Comparison of ENCODE assay signal across 8 cellular contexts in the genomic region with DNA sequence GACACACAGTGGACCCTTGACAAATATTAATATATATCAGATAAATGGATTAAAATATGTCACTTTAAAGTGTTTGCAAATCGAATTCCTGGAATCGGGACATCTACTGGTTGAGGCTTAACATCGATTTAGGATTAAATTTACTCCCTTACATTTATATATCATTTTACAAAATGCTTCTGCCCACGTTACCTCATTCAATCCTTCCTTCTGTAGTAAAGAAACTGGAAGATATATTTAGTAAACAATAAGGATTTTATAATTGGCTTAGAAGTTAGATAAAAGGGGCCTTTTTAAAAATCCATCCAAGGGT. TPM values are rescaled to one million over a fixed set of nuclear protein-coding genes. Genes with fewer than 3 reads are reported as not detected.
DNase-seq lines count a peak whose midpoint lies in the region; ATAC-seq, FAIRE-seq and TF ChIP-seq lines count a peak whose summit lies in the region.

No MANE protein-coding gene starts in this region.

- no peaks in the 10 kb centered on the region for H3K9me1 ChIP-seq in endothelial cell of umbilical vein (replicated peaks; ENCODE audit: control insufficient read depth, extremely low read depth, insufficient read depth, low read length)

- H4K20me1 ChIP-seq in DND-41 (ENCODE audit: insufficient read depth, low read length) (no peaks in the 10 kb centered on the region; the same call in 1 of the 2 replicates), PC-3 (ENCODE audit: low read length) (no peaks in the 10 kb centered on the region), endothelial cell of umbilical vein (replicated peaks; ENCODE audit: control insufficient read depth, extremely low read depth, insufficient read depth, low read length) (no peaks in the 10 kb centered on the region)

- intact Hi-C loops in PC-3 (cut with micrococcal nuclease) (loop anchor here (1.0 to 2.0 kb wide), 2 partner anchors 121 to 151 kb away; a partner anchor contains a TSS), endothelial cell of umbilical vein (cut with micrococcal nuclease) (loop anchor here (1.0 to 2.0 kb wide), 2 partner anchors 51 to 121 kb away; a partner anchor contains a TSS)

- peaks cover 33% of the 10 kb centered on the region for H3K4me1 ChIP-seq in DND-41 (ENCODE audit: insufficient read depth, low read length)
- H3K4me1 ChIP-seq in PC-3 (ENCODE audit: insufficient read depth, low read length): peaks cover 10% of the 10 kb centered on the region
- peaks cover 9% of the 10 kb centered on the region for H3K4me1 ChIP-seq in endothelial cell of umbilical vein (ENCODE audit: control insufficient read depth, extremely low read depth, insufficient read depth, low read length)
- H3K4me1 ChIP-seq in parathyroid adenoma: no peaks in the 10 kb centered on the region

- peak overlapping the region; percentile 96 for H3K9ac ChIP-seq in DND-41 (ENCODE audit: low read depth, low read length)
- H3K9ac ChIP-seq in PC-3 (ENCODE audit: low read length): peak overlapping the region; percentile 88
- H3K9ac ChIP-seq in endothelial cell of umbilical vein (replicated peaks; ENCODE audit: extremely low read depth, insufficient read depth, low read length): peak overlapping the region; percentile 92
- no peak overlapping the region for H3K9ac ChIP-seq in parathyroid adenoma

- H3K36me3 ChIP-seq in DND-41 (ENCODE audit: insufficient read depth, low read length) (peaks cover 34% of the 10 kb centered on the region), PC-3 (ENCODE audit: low read depth, low read length) (0 out of 2 replicates have a peak, but pooled peaks cover 3% of the 10 kb centered on the region), endothelial cell of umbilical vein (ENCODE audit: control insufficient read depth in 2 of 2, extremely low read depth in 1 of 2, insufficient read depth in 2 of 2, low read length in 2 of 2) (peaks cover 0 to 5% of the 10 kb centered on the region in 2 experiments), parathyroid adenoma (ENCODE audit: control insufficient read depth, insufficient read depth, low read length) (no peaks in the 10 kb centered on the region)

- H3K27me3 ChIP-seq in DND-41 (ENCODE audit: insufficient read depth, low read length, poor library complexity) (no peaks in the 10 kb centered on the region), PC-3 (ENCODE audit: low read length) (no peaks in the 10 kb centered on the region), endothelial cell of umbilical vein (ENCODE audit: control insufficient read depth in 2 of 2, insufficient read depth in 2 of 2, low read length in 2 of 2) (no peaks in the 10 kb centered on the region), parathyroid adenoma (ENCODE audit: control insufficient read depth, insufficient read depth, low read length) (no peaks in the 10 kb centered on the region)

- DNase-seq in DND-41: no peak
- DNase-seq in PC-3: no peak
- peak; percentile 49 for DNase-seq in endothelial cell of umbilical vein (ENCODE audit: low read depth, low spot score)

- TF ChIP-seq POLR2A in endothelial cell of umbilical vein (IDR thresholded peaks at IDR 0.05; ENCODE audit: low read depth, low read length): no peak

- H3F3A ChIP-seq in PC-3 (ENCODE audit: low read length, unreplicated experiment): no peaks in the 10 kb centered on the region

- POLR2A ChIA-PET in PC-3 (lab: Charles Lee; ENCODE audit: unreplicated experiment): no interaction called here
- POLR2A ChIA-PET in endothelial cell of umbilical vein (lab: Charles Lee): no interaction called here

- H3K4me2 ChIP-seq in DND-41 (ENCODE audit: insufficient read depth, low read length) (peak overlapping the region; percentile 70), PC-3 (ENCODE audit: low read length) (peak overlapping the region; percentile 87), endothelial cell of umbilical vein (ENCODE audit: insufficient read depth, low read length) (peak overlapping the region; percentile 98), parathyroid adenoma (ENCODE audit: low read length) (peak overlapping the region; percentile 81)

- peak; percentile 9 for TF ChIP-seq CTCF in DND-41 (IDR thresholded peaks at IDR 0.05; ENCODE audit: borderline replicate concordance, extremely low read depth, low read length, poor library complexity, severe bottlenecking)
- TF ChIP-seq CTCF in PC-3 (conservative IDR thresholded peaks at IDR 0.05; ENCODE audit: low read depth, low read length): no peak
- no peak for TF ChIP-seq CTCF in endothelial cell of umbilical vein (IDR thresholded peaks at IDR 0.05; ENCODE audit: extremely low read depth in 1 of 2, insufficient read depth in 1 of 2, low read depth in 1 of 2, low read length in 2 of 2)
- no peak for TF ChIP-seq CTCF in parathyroid adenoma (IDR thresholded peaks at IDR 0.05)

- H3K4me3 ChIP-seq in DND-41 (ENCODE audit: low read depth in 1 of 2, low read length in 2 of 2) (peak overlapping the region; percentile 99), PC-3 (ENCODE audit: low read length) (peak overlapping the region; percentile 85), endothelial cell of umbilical vein (replicated peaks in 1 of 3; ENCODE audit: insufficient read depth in 1 of 3, low read depth in 1 of 3, low read length in 3 of 3) (peak overlapping the region; percentile 94 to 96 (median 96)), parathyroid adenoma (ENCODE audit: low read depth, low read length) (peak overlapping the region; percentile 86)

- H3K9me3 ChIP-seq in DND-41 (ENCODE audit: insufficient read depth, low read length, severe bottlenecking) (no peaks in the 10 kb centered on the region), PC-3 (ENCODE audit: low read length) (no peaks in the 10 kb centered on the region), endothelial cell of umbilical vein (replicated peaks; ENCODE audit: control insufficient read depth, insufficient read depth, low read length) (no peaks in the 10 kb centered on the region), parathyroid adenoma (ENCODE audit: control insufficient read depth, low read length) (no peaks in the 10 kb centered on the region)

- BruUV-seq in PC-3 (replicated peaks; lab: Mats Ljungman, UMichigan) (no TSS peak), endothelial cell of umbilical vein (replicated peaks; lab: Mats Ljungman, UMichigan) (TSS peak; percentile 40)

- dilution Hi-C loops in endothelial cell of umbilical vein (cut with MboI; ENCODE audit: extremely low pct_ligation_motif_present, low sequenced_read_pairs): no loop called here

- H3K27ac ChIP-seq in DND-41 (ENCODE audit: low read length): peak overlapping the region; percentile 88
- no peak overlapping the region for H3K27ac ChIP-seq in PC-3 (ENCODE audit: low read length)
- H3K27ac ChIP-seq in endothelial cell of umbilical vein (ENCODE audit: insufficient read depth, low read depth, low read length): peak overlapping the region; percentile 73
- H3K27ac ChIP-seq in parathyroid adenoma: peak overlapping the region; percentile 88

- CTCF ChIA-PET in PC-3 (lab: Charles Lee) (no interaction called here), endothelial cell of umbilical vein (lab: Charles Lee) (interaction anchor here (2.2 kb wide), 1 partner anchor 87 kb away, joined by 12 read pairs; no protein-coding TSS in a partner anchor)

- H2AFZ ChIP-seq in DND-41 (ENCODE audit: low read depth, low read length) (no peak overlapping the region), PC-3 (ENCODE audit: low read length) (peak overlapping the region; percentile 98), endothelial cell of umbilical vein (ENCODE audit: low read depth, low read length) (no peak overlapping the region), parathyroid adenoma (no peak overlapping the region)

- FAIRE-seq in endothelial cell of umbilical vein (lab: Jason Lieb, UNC): no peak

- no peak for ATAC-seq in DND-41 (ENCODE audit: insufficient read depth, low read depth)
- no peak for ATAC-seq in PC-3
- ATAC-seq in GM21786 (IDR thresholded peaks at IDR 0.05; ENCODE audit: unreplicated experiment): no peak
- no peak for ATAC-seq in HG02642 (IDR thresholded peaks at IDR 0.05; ENCODE audit: poor library complexity, unreplicated experiment)
- ATAC-seq in GM18519 (IDR thresholded peaks at IDR 0.05; ENCODE audit: low FRiP score, unreplicated experiment): no peak
- no peak for ATAC-seq in GM18907 (IDR thresholded peaks at IDR 0.05; ENCODE audit: unreplicated experiment)

- H3K9me2 ChIP-seq in PC-3 (replicated peaks; ENCODE audit: low read length): no peaks in the 10 kb centered on the region

- H3K79me2 ChIP-seq in DND-41 (ENCODE audit: insufficient read depth, low read length) (peaks cover 62% of the 10 kb centered on the region), PC-3 (ENCODE audit: low read length) (peaks cover 59% of the 10 kb centered on the region), endothelial cell of umbilical vein (ENCODE audit: control insufficient read depth, insufficient read depth, low read length) (peaks cover 50% of the 10 kb centered on the region), parathyroid adenoma (peaks cover 12% of the 10 kb centered on the region)

RNA-seq across cellular contexts. Expression of a gene that starts 1.3 kb away (rescaled TPM):
- total RNA-seq in PC-3 (2014; rRNA removed): 19.3 and 22.5 TPM in 2 replicates
- 41.4 and 41.8 TPM in 2 replicates for total RNA-seq in endothelial cell of umbilical vein
- 8.0 and 11.1 TPM in 2 replicates for polyA plus RNA-seq in endothelial cell of umbilical vein
- 16.6 and 17.1 TPM in 2 replicates for polyA plus RNA-seq in endothelial cell of umbilical vein (2011; cell fraction: cytosol; rRNA removed)
- polyA plus RNA-seq in endothelial cell of umbilical vein (2011; cell fraction: nucleus; rRNA removed): 30.3 and 37.4 TPM in 2 replicates
- 30.5 and 36.2 TPM in 2 replicates for polyA plus RNA-seq in endothelial cell of umbilical vein (2012)
- polyA minus RNA-seq in endothelial cell of umbilical vein: 21.8 and 30.6 TPM in 2 replicates
- 32.0 TPM for polyA minus RNA-seq in endothelial cell of umbilical vein (2011; cell fraction: cytosol; rRNA and poly(A)+ RNA removed)
- 26.0 and 26.6 TPM in 2 replicates for polyA minus RNA-seq in endothelial cell of umbilical vein (2011; cell fraction: nucleus; rRNA and poly(A)+ RNA removed)

RNA-seq across cellular contexts. Expression of a gene that starts 27.5 kb away (rescaled TPM):
- not detected in 2 replicates for total RNA-seq in PC-3 (2014; rRNA removed)
- not detected in 2 replicates for total RNA-seq in endothelial cell of umbilical vein
- 0.01 and 0.02 TPM in 2 replicates for polyA plus RNA-seq in endothelial cell of umbilical vein
- not detected in 2 replicates for polyA plus RNA-seq in endothelial cell of umbilical vein (2011; cell fraction: cytosol; rRNA removed)
- polyA plus RNA-seq in endothelial cell of umbilical vein (2011; cell fraction: nucleus; rRNA removed): 0.04 and 0.14 TPM in 2 replicates
- polyA plus RNA-seq in endothelial cell of umbilical vein (2012): not detected in 2 replicates
- 0.02 TPM in 1 of 2 replicates, not detected in the other for polyA minus RNA-seq in endothelial cell of umbilical vein
- not detected for polyA minus RNA-seq in endothelial cell of umbilical vein (2011; cell fraction: cytosol; rRNA and poly(A)+ RNA removed)
- polyA minus RNA-seq in endothelial cell of umbilical vein (2011; cell fraction: nucleus; rRNA and poly(A)+ RNA removed): 0.10 TPM in 1 of 2 replicates, not detected in the other

RNA-seq across cellular contexts. Expression of a gene that starts 50.2 kb away (rescaled TPM):
- total RNA-seq in PC-3 (2014; rRNA removed) (9.5 and 13.7 TPM in 2 replicates), endothelial cell of umbilical vein (19.5 and 26.6 TPM in 2 replicates)
- 11.1 and 12.1 TPM in 2 replicates for polyA plus RNA-seq in endothelial cell of umbilical vein
- polyA plus RNA-seq in endothelial cell of umbilical vein (2011; cell fraction: cytosol; rRNA removed): 13.3 and 14.1 TPM in 2 replicates
- polyA plus RNA-seq in endothelial cell of umbilical vein (2011; cell fraction: nucleus; rRNA removed): 17.1 and 27.8 TPM in 2 replicates
- polyA plus RNA-seq in endothelial cell of umbilical vein (2012): 12.2 and 13.9 TPM in 2 replicates
- 11.2 and 18.0 TPM in 2 replicates for polyA minus RNA-seq in endothelial cell of umbilical vein
- polyA minus RNA-seq in endothelial cell of umbilical vein (2011; cell fraction: cytosol; rRNA and poly(A)+ RNA removed): 30.2 TPM
- 11.5 and 14.8 TPM in 2 replicates for polyA minus RNA-seq in endothelial cell of umbilical vein (2011; cell fraction: nucleus; rRNA and poly(A)+ RNA removed)
